ENCODE assay signal across 8 cellular contexts in the genomic region with DNA sequence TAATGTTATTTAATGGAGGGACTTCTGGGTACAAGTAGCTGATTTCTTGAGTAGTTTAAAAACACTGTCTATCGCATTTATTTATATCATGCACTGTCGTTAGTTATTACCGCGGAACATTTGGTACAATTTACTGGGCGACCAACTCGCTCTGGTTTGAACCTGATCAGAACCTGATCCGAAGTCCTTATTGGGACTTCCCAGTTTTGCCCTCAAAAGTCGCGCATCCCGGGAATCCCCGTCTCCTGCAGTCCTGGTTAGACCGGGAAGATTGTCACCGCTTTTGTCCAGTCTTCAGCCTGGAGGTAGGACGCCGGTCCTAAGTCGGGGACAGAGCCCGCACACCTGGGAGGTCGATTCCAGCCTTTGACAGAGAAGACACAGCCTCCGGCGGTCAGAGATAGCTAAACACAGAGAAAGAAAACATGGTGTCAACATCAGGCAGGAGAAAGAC. TPM values are rescaled to one million over a fixed set of nuclear protein-coding genes. Genes with fewer than 3 reads are reported as not detected.
DNase-seq lines count a peak whose midpoint lies in the region; ATAC-seq and TF ChIP-seq lines count a peak whose summit lies in the region.

No MANE protein-coding gene starts in this region.

- DNase-seq in DMS 273 (lab: John Stamatoyannopoulos, UW; ENCODE audit: unreplicated experiment) = peak; percentile 35
- no peak for DNase-seq in DMS 273 treated with DMSO at 0.1 percent for 48 hours (lab: John Stamatoyannopoulos, UW)
- DNase-seq in activated T-cell treated with anti-CD3 and anti-CD28 coated beads, Interleukin-2, amount 50 U/mL, for 72 hours = peak; percentile 10 to 12
- DNase-seq in glutamatergic neuron = peak; percentile 16
- DNase-seq in occipital lobe (lab: John Stamatoyannopoulos, UW) = peak; percentile 12
- no peak for DNase-seq in globus pallidus (ENCODE audit: low spot score)
- no peak for DNase-seq in NCI-H187 treated with DMSO at 0.1 percent for 48 hours (lab: John Stamatoyannopoulos, UW)

- no peaks in the 10 kb centered on the region for H3K9me3 Mint-ChIP-seq in IgD-negative memory B cell
- no peaks in the 10 kb centered on the region for H3K9me3 Mint-ChIP-seq in activated T-cell treated with anti-CD3 and anti-CD28 coated beads, Interleukin-2, amount 50 U/mL, for 72 hours
- H3K9me3 Mint-ChIP-seq in glutamatergic neuron (ENCODE audit: unreplicated experiment) = no peaks in the 10 kb centered on the region

- H3K4me1 Mint-ChIP-seq in IgD-negative memory B cell = peaks cover 17 to 29% (median 23%) of the 10 kb centered on the region in 3 donors
- peaks cover 32% of the 10 kb centered on the region for H3K4me1 Mint-ChIP-seq in activated T-cell treated with anti-CD3 and anti-CD28 coated beads, Interleukin-2, amount 50 U/mL, for 72 hours (ENCODE audit: low read depth)
- H3K4me1 Mint-ChIP-seq in glutamatergic neuron (ENCODE audit: low read depth, unreplicated experiment) = peaks cover 4% of the 10 kb centered on the region

- H3K4me3 Mint-ChIP-seq in IgD-negative memory B cell (peak overlapping the region; percentile 97 to 99 (median 98)), glutamatergic neuron (ENCODE audit: unreplicated experiment) (peak overlapping the region; percentile 99)
- H3K4me3 Mint-ChIP-seq in activated T-cell treated with anti-CD3 and anti-CD28 coated beads, Interleukin-2, amount 50 U/mL, for 72 hours = peak overlapping the region; percentile 97 to 98

- H3K27ac Mint-ChIP-seq in IgD-negative memory B cell = peak overlapping the region; percentile 96 to 100 (median 99)
- H3K27ac Mint-ChIP-seq in activated T-cell treated with anti-CD3 and anti-CD28 coated beads, Interleukin-2, amount 50 U/mL, for 72 hours = peak overlapping the region; percentile 92
- H3K27ac Mint-ChIP-seq in glutamatergic neuron (ENCODE audit: unreplicated experiment) = peak overlapping the region; percentile 90

- H3K36me3 Mint-ChIP-seq in IgD-negative memory B cell (no peaks in the 10 kb centered on the region), glutamatergic neuron (ENCODE audit: unreplicated experiment) (peaks cover 5% of the 10 kb centered on the region)
- H3K36me3 Mint-ChIP-seq in activated T-cell treated with anti-CD3 and anti-CD28 coated beads, Interleukin-2, amount 50 U/mL, for 72 hours (ENCODE audit: insufficient read depth in 2 of 2) = peaks cover 2 to 18% of the 10 kb centered on the region in 2 donors

- TF ChIP-seq CTCF in glutamatergic neuron (IDR thresholded peaks at IDR 0.05; ENCODE audit: partially characterized antibody, unreplicated experiment) = no peak

- H3K27me3 Mint-ChIP-seq in IgD-negative memory B cell (peaks cover 4% of the 10 kb centered on the region), glutamatergic neuron (ENCODE audit: unreplicated experiment) (peaks cover 4% of the 10 kb centered on the region)
- H3K27me3 Mint-ChIP-seq in activated T-cell treated with anti-CD3 and anti-CD28 coated beads, Interleukin-2, amount 50 U/mL, for 72 hours (ENCODE audit: low read depth) = no peaks in the 10 kb centered on the region

- no peak for ATAC-seq in activated T-cell treated with anti-CD3 and anti-CD28 coated beads, Interleukin-2, amount 50 U/mL, for 72 hours (replicated peaks in 1 of 2)

RNA-seq across cellular contexts. Expression of a gene that starts 0.7 kb away (rescaled TPM):
- polyA plus RNA-seq in IgD-negative memory B cell = 16.9 TPM
- total RNA-seq in activated T-cell treated with anti-CD3 and anti-CD28 coated beads, Interleukin-2, amount 50 U/mL, for 72 hours = 10 to 100 TPM; 14.0 to 16.4 TPM
- total RNA-seq in glutamatergic neuron (ENCODE audit: unreplicated experiment) (14.6 TPM), occipital lobe (27.8 TPM)

RNA-seq across cellular contexts. Expression of a gene that starts 34.4 kb away (rescaled TPM):
- polyA plus RNA-seq in IgD-negative memory B cell = 43.4 TPM
- 10 to 100 TPM; 40.3 to 44.5 TPM for total RNA-seq in activated T-cell treated with anti-CD3 and anti-CD28 coated beads, Interleukin-2, amount 50 U/mL, for 72 hours
- total RNA-seq in glutamatergic neuron (ENCODE audit: unreplicated experiment) (27.1 TPM), occipital lobe (140 TPM)

RNA-seq across cellular contexts. Expression of a gene that starts 44.3 kb away (rescaled TPM):
- not detected for polyA plus RNA-seq in IgD-negative memory B cell
- not detected for total RNA-seq in activated T-cell treated with anti-CD3 and anti-CD28 coated beads, Interleukin-2, amount 50 U/mL, for 72 hours
- not detected for total RNA-seq in glutamatergic neuron (ENCODE audit: unreplicated experiment)
- not detected for total RNA-seq in occipital lobe

Comparison
In these comparisons a context has a peak if more than half of its experiments do, and no peak if none do; other contexts are left out.
1. DNase-seq: peak in DMS 273 (single experiment), activated T-cell treated with anti-CD3 and anti-CD28 coated beads, Interleukin-2, amount 50 U/mL, for 72 hours (2 of 2), glutamatergic neuron (single experiment) and occipital lobe (single experiment); none in DMS 273 treated with DMSO at 0.1 percent for 48 hours (single experiment), globus pallidus (single experiment) and NCI-H187 treated with DMSO at 0.1 percent for 48 hours (single experiment).
2. Peak in every context shown above with its lines, with median percentiles within 50 percentile points of each other: H3K27ac Mint-ChIP-seq and H3K4me3 Mint-ChIP-seq.